ENCODE assay signal across 3 cellular contexts in the genomic region with DNA sequence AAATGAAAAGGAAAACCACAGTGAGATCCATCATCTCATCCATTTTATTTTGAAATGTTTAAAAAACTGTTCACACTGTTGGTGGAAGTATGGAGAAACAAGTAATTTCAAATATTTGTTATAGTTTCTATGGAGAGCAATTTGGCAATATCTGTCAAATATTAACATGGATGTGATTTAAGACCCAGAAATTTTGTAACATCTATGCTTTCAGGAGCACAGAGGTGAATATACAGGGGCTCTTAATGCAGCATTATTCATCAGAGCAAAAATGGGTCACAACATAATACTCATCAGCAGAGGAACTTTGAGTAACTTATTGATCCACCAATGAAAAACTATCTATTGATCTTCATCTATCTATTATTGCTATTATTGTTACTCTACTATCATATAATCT.
TF ChIP-seq lines count a peak whose summit lies in the region.

No MANE protein-coding gene starts in this region.

TF ChIP-seq in liver, 16 proteins besides CTCF, POLR2A, EP300 and RAD21 (continued from another document):
- TF ChIP-seq, protein P1, sequence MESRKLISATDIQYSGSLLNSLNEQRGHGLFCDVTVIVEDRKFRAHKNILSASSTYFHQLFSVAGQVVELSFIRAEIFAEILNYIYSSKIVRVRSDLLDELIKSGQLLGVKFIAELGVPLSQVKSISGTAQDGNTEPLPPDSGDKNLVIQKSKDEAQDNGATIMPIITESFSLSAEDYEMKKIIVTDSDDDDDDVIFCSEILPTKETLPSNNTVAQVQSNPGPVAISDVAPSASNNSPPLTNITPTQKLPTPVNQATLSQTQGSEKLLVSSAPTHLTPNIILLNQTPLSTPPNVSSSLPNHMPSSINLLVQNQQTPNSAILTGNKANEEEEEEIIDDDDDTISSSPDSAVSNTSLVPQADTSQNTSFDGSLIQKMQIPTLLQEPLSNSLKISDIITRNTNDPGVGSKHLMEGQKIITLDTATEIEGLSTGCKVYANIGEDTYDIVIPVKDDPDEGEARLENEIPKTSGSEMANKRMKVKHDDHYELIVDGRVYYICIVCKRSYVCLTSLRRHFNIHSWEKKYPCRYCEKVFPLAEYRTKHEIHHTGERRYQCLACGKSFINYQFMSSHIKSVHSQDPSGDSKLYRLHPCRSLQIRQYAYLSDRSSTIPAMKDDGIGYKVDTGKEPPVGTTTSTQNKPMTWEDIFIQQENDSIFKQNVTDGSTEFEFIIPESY (IDR thresholded peaks at IDR 0.05), result no peak
- TF ChIP-seq HNF4A (conservative IDR thresholded peaks at IDR 0.05), result peak in 1 of 2 donors; percentile 34
- TF ChIP-seq FOXA1 (IDR thresholded peaks at IDR 0.05), result no peak
- TF ChIP-seq RXRA (IDR thresholded peaks at IDR 0.05), result peak in 1 of 2 donors; percentile 38
- peak; percentile 34 for TF ChIP-seq YY1 (IDR thresholded peaks at IDR 0.05)
- no peak for TF ChIP-seq HNF4G (IDR thresholded peaks at IDR 0.05)

TF ChIP-seq in HepG2, 621 proteins besides CTCF, POLR2A, EP300 and RAD21 (continues in another document):
- TF ChIP-seq, protein P2, sequence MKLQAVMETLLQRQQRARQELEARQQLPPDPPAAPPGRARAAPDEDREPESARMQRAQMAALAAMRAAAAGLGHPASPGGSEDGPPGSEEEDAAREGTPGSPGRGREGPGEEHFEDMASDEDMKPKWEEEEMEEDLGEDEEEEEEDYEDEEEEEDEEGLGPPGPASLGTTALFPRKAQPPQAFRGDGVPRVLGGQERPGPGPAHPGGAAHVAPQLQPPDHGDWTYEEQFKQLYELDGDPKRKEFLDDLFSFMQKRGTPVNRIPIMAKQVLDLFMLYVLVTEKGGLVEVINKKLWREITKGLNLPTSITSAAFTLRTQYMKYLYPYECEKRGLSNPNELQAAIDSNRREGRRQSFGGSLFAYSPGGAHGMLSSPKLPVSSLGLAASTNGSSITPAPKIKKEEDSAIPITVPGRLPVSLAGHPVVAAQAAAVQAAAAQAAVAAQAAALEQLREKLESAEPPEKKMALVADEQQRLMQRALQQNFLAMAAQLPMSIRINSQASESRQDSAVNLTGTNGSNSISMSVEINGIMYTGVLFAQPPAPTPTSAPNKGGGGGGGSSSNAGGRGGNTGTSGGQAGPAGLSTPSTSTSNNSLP (IDR thresholded peaks at IDR 0.05; ENCODE audit: low read depth, low read length), result no peak
- TF ChIP-seq KLF6 (CRISPR knock-in tag; IDR thresholded peaks at IDR 0.05) (no peak), GABPA (IDR thresholded peaks at IDR 0.05; ENCODE audit: low read depth, low read length) (no peak), GABPA (CRISPR knock-in tag; IDR thresholded peaks at IDR 0.05; ENCODE audit: low read depth) (no peak), ZNF234 (CRISPR knock-in tag; conservative IDR thresholded peaks at IDR 0.05) (no peak), ZNF850 (CRISPR knock-in tag; conservative IDR thresholded peaks at IDR 0.05) (no peak), NR2F1 (CRISPR knock-in tag; IDR thresholded peaks at IDR 0.05) (no peak)
- TF ChIP-seq, protein P3, sequence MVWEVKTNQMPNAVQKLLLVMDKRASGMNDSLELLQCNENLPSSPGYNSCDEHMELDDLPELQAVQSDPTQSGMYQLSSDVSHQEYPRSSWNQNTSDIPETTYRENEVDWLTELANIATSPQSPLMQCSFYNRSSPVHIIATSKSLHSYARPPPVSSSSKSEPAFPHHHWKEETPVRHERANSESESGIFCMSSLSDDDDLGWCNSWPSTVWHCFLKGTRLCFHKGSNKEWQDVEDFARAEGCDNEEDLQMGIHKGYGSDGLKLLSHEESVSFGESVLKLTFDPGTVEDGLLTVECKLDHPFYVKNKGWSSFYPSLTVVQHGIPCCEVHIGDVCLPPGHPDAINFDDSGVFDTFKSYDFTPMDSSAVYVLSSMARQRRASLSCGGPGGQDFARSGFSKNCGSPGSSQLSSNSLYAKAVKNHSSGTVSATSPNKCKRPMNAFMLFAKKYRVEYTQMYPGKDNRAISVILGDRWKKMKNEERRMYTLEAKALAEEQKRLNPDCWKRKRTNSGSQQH (CRISPR knock-in tag; IDR thresholded peaks at IDR 0.05; ENCODE audit: low read depth), result no peak
- TF ChIP-seq, protein P4, sequence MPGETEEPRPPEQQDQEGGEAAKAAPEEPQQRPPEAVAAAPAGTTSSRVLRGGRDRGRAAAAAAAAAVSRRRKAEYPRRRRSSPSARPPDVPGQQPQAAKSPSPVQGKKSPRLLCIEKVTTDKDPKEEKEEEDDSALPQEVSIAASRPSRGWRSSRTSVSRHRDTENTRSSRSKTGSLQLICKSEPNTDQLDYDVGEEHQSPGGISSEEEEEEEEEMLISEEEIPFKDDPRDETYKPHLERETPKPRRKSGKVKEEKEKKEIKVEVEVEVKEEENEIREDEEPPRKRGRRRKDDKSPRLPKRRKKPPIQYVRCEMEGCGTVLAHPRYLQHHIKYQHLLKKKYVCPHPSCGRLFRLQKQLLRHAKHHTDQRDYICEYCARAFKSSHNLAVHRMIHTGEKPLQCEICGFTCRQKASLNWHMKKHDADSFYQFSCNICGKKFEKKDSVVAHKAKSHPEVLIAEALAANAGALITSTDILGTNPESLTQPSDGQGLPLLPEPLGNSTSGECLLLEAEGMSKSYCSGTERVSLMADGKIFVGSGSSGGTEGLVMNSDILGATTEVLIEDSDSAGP (CRISPR knock-in tag; IDR thresholded peaks at IDR 0.05; ENCODE audit: borderline replicate concordance), result no peak
- TF ChIP-seq, protein P5, sequence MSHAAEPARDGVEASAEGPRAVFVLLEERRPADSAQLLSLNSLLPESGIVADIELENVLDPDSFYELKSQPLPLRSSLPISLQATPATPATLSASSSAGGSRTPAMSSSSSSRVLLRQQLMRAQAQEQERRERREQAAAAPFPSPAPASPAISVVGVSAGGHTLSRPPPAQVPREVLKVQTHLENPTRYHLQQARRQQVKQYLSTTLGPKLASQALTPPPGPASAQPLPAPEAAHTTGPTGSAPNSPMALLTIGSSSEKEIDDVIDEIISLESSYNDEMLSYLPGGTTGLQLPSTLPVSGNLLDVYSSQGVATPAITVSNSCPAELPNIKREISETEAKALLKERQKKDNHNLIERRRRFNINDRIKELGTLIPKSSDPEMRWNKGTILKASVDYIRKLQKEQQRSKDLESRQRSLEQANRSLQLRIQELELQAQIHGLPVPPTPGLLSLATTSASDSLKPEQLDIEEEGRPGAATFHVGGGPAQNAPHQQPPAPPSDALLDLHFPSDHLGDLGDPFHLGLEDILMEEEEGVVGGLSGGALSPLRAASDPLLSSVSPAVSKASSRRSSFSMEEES (CRISPR knock-in tag; IDR thresholded peaks at IDR 0.05), result no peak

TF ChIP-seq in WTC11, 78 proteins besides CTCF, POLR2A, EP300 and RAD21 (continued from another document):
- TF ChIP-seq, protein P6, sequence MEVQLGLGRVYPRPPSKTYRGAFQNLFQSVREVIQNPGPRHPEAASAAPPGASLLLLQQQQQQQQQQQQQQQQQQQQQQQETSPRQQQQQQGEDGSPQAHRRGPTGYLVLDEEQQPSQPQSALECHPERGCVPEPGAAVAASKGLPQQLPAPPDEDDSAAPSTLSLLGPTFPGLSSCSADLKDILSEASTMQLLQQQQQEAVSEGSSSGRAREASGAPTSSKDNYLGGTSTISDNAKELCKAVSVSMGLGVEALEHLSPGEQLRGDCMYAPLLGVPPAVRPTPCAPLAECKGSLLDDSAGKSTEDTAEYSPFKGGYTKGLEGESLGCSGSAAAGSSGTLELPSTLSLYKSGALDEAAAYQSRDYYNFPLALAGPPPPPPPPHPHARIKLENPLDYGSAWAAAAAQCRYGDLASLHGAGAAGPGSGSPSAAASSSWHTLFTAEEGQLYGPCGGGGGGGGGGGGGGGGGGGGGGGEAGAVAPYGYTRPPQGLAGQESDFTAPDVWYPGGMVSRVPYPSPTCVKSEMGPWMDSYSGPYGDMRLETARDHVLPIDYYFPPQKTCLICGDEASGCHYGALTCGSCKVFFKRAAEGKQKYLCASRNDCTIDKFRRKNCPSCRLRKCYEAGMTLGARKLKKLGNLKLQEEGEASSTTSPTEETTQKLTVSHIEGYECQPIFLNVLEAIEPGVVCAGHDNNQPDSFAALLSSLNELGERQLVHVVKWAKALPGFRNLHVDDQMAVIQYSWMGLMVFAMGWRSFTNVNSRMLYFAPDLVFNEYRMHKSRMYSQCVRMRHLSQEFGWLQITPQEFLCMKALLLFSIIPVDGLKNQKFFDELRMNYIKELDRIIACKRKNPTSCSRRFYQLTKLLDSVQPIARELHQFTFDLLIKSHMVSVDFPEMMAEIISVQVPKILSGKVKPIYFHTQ (CRISPR knock-in tag; IDR thresholded peaks at IDR 0.05), result no peak
- TF ChIP-seq ZNF219 (CRISPR knock-in tag; IDR thresholded peaks at IDR 0.05; ENCODE audit: borderline replicate concordance), result no peak
- no peak for TF ChIP-seq ESRRA (CRISPR knock-in tag; IDR thresholded peaks at IDR 0.05; ENCODE audit: borderline replicate concordance)
- TF ChIP-seq SOX15 (CRISPR knock-in tag; IDR thresholded peaks at IDR 0.05), result no peak
- TF ChIP-seq NR1H2 (CRISPR knock-in tag; IDR thresholded peaks at IDR 0.05), result no peak
- TF ChIP-seq, protein P7, sequence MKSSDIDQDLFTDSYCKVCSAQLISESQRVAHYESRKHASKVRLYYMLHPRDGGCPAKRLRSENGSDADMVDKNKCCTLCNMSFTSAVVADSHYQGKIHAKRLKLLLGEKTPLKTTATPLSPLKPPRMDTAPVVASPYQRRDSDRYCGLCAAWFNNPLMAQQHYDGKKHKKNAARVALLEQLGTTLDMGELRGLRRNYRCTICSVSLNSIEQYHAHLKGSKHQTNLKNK (CRISPR knock-in tag; IDR thresholded peaks at IDR 0.05), result no peak
- no peak for TF ChIP-seq TEAD1 (CRISPR knock-in tag; IDR thresholded peaks at IDR 0.05)
- no peak for TF ChIP-seq TEAD4 (CRISPR knock-in tag; IDR thresholded peaks at IDR 0.05)
- TF ChIP-seq, protein P8, sequence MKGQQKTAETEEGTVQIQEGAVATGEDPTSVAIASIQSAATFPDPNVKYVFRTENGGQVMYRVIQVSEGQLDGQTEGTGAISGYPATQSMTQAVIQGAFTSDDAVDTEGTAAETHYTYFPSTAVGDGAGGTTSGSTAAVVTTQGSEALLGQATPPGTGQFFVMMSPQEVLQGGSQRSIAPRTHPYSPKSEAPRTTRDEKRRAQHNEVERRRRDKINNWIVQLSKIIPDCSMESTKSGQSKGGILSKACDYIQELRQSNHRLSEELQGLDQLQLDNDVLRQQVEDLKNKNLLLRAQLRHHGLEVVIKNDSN (CRISPR knock-in tag; IDR thresholded peaks at IDR 0.05), result no peak
- TF ChIP-seq ZNF317 (CRISPR knock-in tag; IDR thresholded peaks at IDR 0.05; ENCODE audit: borderline replicate concordance, low read depth), result no peak
- no peak for TF ChIP-seq CREM (CRISPR knock-in tag; IDR thresholded peaks at IDR 0.05)
- no peak for TF ChIP-seq PRRX2 (CRISPR knock-in tag; IDR thresholded peaks at IDR 0.05)
- no peak for TF ChIP-seq ZNF263 (CRISPR knock-in tag; IDR thresholded peaks at IDR 0.05; ENCODE audit: low read depth)
- TF ChIP-seq, protein P9, sequence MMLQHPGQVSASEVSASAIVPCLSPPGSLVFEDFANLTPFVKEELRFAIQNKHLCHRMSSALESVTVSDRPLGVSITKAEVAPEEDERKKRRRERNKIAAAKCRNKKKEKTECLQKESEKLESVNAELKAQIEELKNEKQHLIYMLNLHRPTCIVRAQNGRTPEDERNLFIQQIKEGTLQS (CRISPR knock-in tag; conservative IDR thresholded peaks at IDR 0.05), result no peak
- TF ChIP-seq SMAD4 (CRISPR knock-in tag; IDR thresholded peaks at IDR 0.05), result no peak
